Comparison of ENCODE assay signal across 16 cellular contexts in genomic region chr18:14971461-14972185, GRCh38.
DNase-seq lines count a peak whose midpoint lies in the region; TF ChIP-seq lines count a peak whose summit lies in the region.
"Had no signal": no experiment of that assay in that cellular context is flagged by ENCODE, and none has a peak within 500 bp of the region (broad histone marks: within the 10 kb centered on the region; RNA-seq: fewer than 3 reads in every experiment).

No MANE protein-coding gene starts in this region.

- WGBS in ovary, 3 donors, result 64 to 71% (median 70%) methylated on average over 5 of the region's 5 CpGs

- no peak overlapping the region for H3K4me3 ChIP-seq in ovary
- H3K4me3 ChIP-seq: skin epidermis had no signal

- no peak overlapping the region for H3K27ac ChIP-seq in ovary
- H3K27ac ChIP-seq: KMS-11, RWPE1, skin epidermis had no signal

- H3K36me3 ChIP-seq in ovary, result no peaks in the 10 kb centered on the region

- no peak for TF ChIP-seq CTCF in ovary (IDR thresholded peaks at IDR 0.05)

- H3K4me1 ChIP-seq in ovary (ENCODE audit: insufficient read depth), result no peaks in the 10 kb centered on the region

- intact Hi-C loops in ovary (cut with DNase I), result no loop called here

- TF ChIP-seq EP300 in ovary (IDR thresholded peaks at IDR 0.05), result no peak

- TF ChIP-seq POLR2A in ovary (IDR thresholded peaks at IDR 0.05), result no peak

- no peaks in the 10 kb centered on the region for H3K27me3 ChIP-seq in ovary

- DNase-seq in AG08396 (ENCODE audit: low spot score) (peak; percentile 21), HS-5 (ENCODE audit: low read depth) (peak; percentile 83), T1000 (lab: John Stamatoyannopoulos, UW) (peak; percentile 44), kidney tubule cell (ENCODE audit: low spot score) (peak; percentile 74), anterior cingulate cortex (lab: John Stamatoyannopoulos, UW) (no peak), NCI-H2107 (lab: John Stamatoyannopoulos, UW) (no peak), ovary (no peak)
- no peak for DNase-seq in stimulated activated CD4-positive, alpha-beta T cell treated with anti-CD3 and anti-CD28 coated beads, Interleukin-2, amount 100 ng/mL, for 48 hours
- DNase-seq: activated CD4-positive, alpha-beta T cell treated with anti-CD3 and anti-CD28 coated beads, Interleukin-2, amount 10 ng/mL, durations not matched to agents 7 days and 5 days; activated T-cell treated with anti-CD3 and anti-CD28 coated beads, Interleukin-2, amount 50 U/mL, for 72 hours; NCI-H526 treated with DMSO at 0.1 percent for 48 hours; occipital lobe; stimulated activated naive CD8-positive, alpha-beta T cell treated with anti-CD3 and anti-CD28 coated beads, Interleukin-15, amount 100 ng/mL, for 72 hours had no signal

- H3K9me3 ChIP-seq in ovary, result no peaks in the 10 kb centered on the region

Comparison
In these comparisons a context has a peak if more than half of its experiments do, and no peak if none do; other contexts are left out.
1. DNase-seq: peak in AG08396 (single experiment), HS-5 (single experiment), T1000 (single experiment) and kidney tubule cell (single experiment); none in stimulated activated CD4-positive, alpha-beta T cell treated with anti-CD3 and anti-CD28 coated beads, Interleukin-2, amount 100 ng/mL, for 48 hours (0 of 2), anterior cingulate cortex (0 of 58), NCI-H2107 (single experiment) and ovary (0 of 5).